Comparison of ENCODE assay signal across 8 cellular contexts in the genomic region with DNA sequence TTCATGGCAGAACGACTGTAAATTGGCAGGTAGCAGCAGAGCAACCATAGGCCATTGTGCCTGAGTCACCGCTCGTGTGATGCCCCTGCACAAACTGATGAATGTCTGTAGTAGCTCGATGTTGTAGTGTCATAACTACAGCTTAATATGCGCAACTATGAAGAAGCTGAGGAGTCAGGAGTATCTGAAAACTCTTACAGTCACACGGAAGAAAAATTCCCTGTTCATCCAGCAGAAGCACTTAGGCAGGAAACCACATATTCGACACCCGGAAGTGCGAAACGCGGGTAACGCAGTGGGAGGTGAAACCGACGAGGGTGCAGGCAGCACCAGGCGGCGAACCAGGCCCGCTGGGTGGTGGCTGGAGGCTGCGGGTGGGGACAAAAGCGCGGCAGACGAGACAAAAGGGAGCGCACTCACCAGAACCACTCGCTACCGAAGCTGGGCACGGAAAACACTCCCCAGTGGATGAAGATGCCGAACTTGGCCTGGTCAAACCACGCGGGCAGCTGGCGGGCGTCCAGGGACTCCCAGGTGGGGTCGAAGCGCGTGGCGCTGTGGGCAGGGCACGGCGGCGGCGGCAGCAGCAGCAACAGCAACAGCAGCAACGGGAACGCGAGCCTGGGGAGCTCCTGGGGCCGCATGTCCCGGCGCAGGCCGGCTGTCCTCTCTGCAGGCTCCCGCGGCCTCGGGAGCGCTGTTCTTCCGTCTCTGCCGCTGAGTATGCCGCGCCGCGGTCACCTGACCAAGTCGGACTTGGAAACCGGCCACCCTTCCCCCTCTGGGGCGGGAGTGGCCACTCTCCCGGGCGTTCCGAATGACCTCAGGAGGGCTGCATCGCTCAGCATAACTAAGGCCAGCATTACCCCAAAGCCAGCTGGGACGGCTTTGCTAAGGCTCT. TPM values are rescaled to one million over a fixed set of nuclear protein-coding genes. Genes with fewer than 3 reads are reported as not detected.
DNase-seq lines count a peak whose midpoint lies in the region; ATAC-seq and TF ChIP-seq lines count a peak whose summit lies in the region.

A gene with protein sequence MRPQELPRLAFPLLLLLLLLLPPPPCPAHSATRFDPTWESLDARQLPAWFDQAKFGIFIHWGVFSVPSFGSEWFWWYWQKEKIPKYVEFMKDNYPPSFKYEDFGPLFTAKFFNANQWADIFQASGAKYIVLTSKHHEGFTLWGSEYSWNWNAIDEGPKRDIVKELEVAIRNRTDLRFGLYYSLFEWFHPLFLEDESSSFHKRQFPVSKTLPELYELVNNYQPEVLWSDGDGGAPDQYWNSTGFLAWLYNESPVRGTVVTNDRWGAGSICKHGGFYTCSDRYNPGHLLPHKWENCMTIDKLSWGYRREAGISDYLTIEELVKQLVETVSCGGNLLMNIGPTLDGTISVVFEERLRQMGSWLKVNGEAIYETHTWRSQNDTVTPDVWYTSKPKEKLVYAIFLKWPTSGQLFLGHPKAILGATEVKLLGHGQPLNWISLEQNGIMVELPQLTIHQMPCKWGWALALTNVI (minus strand): TSS at position 730 of the 901 bp plus-strand sequence. CDS start 86 bp downstream, at position 644.

- peak within 1 kb of the TSS; percentile 47; the same call in 2 of the 3 replicates for H2BK15ac ChIP-seq in IMR-90 (ENCODE audit: low read depth, low read length)

- H3K79me1 ChIP-seq in IMR-90 (ENCODE audit: low read depth in 1 of 2, low read length in 2 of 2): peaks cover 17 to 41% of the 10 kb centered on the region in 2 experiments

- TF ChIP-seq POLR2A in IMR-90 (IDR thresholded peaks at IDR 0.05; ENCODE audit: low read depth, low read length) (peak; percentile 78), upper lobe of left lung (IDR thresholded peaks at IDR 0.05) (peak in 3 of 4 donors; percentile 77 to 95 (median 84))

- peak within 1 kb of the TSS; percentile 78 for H3K4me3 Mint-ChIP-seq in progenitor cell of endocrine pancreas (ENCODE audit: low read depth)

- H3K4me3 ChIP-seq in IMR-90 (ENCODE audit: insufficient read depth, low read depth, low read length): peak within 1 kb of the TSS; percentile 54
- H3K4me3 ChIP-seq in upper lobe of left lung: peak within 1 kb of the TSS; percentile 65 to 90 (median 74)

- no peaks in the 10 kb centered on the region for H4K20me1 ChIP-seq in IMR-90 (ENCODE audit: insufficient read depth, low read length)

- POLR2A ChIA-PET in IMR-90 (lab: Charles Lee; ENCODE audit: unreplicated experiment): interaction anchor here (0.5 kb wide), 1 partner anchor 35 kb away, joined by 4 read pairs; no protein-coding TSS in a partner anchor

- H3K4me1 ChIP-seq in IMR-90 (ENCODE audit: control insufficient read depth, insufficient read depth, low read length) (peaks cover 7% of the 10 kb centered on the region), upper lobe of left lung (peaks cover 12 to 45% (median 35%) of the 10 kb centered on the region in 4 donors)

- H3K4me1 Mint-ChIP-seq in progenitor cell of endocrine pancreas (ENCODE audit: low read depth): peaks cover 17% of the 10 kb centered on the region

- H3K36me3 Mint-ChIP-seq in progenitor cell of endocrine pancreas (ENCODE audit: insufficient read depth): peaks cover 11% of the 10 kb centered on the region

- H2BK120ac ChIP-seq in IMR-90 (ENCODE audit: low read depth, low read length): peak within 1 kb of the TSS; percentile 36

- dilution Hi-C loops in IMR-90 (cut with HindIII; ENCODE audit: low sequenced_read_pairs, unreplicated experiment): no loop called here

- H3K4me2 ChIP-seq in IMR-90 (ENCODE audit: low read depth, low read length): peak within 1 kb of the TSS; percentile 98

- H4K91ac ChIP-seq in IMR-90 (ENCODE audit: insufficient read depth, low read depth, low read length): peak within 1 kb of the TSS; percentile 79

- TF ChIP-seq RAD21 in IMR-90 (IDR thresholded peaks at IDR 0.05; ENCODE audit: low read length): no peak

- intact Hi-C loops in IMR-90 (cut with micrococcal nuclease): no loop called here
- intact Hi-C loops in T-helper 2 cell treated with Interferon-gamma antibody and Interleukin-4, amounts not matched to agents 100 ng/mL and 5 ng/mL, for 36 hours (cut with micrococcal nuclease): loop anchor here (1.0 to 2.0 kb wide), 2 partner anchors 18 to 61 kb away; a partner anchor contains a TSS
- intact Hi-C loops in left ventricle myocardium superior (cut with micrococcal nuclease): no loop called here

- H2AK9ac ChIP-seq in IMR-90 (replicated peaks; ENCODE audit: low read depth, low read length, poor library complexity): peak within 1 kb of the TSS; percentile 87

- H3K27me3 ChIP-seq in IMR-90 (ENCODE audit: control insufficient read depth, insufficient read depth, low read length) (peaks cover 4% of the 10 kb centered on the region; the same call in 1 of the 2 replicates), upper lobe of left lung (no peaks in the 10 kb centered on the region)

- 3% methylated on average over 24 of the region's 63 CpGs; no CpG with 5 or more reads in 1 of the 2 experiments for WGBS in IMR-90 (ENCODE audit: extremely low coverage in 2 of 2, insufficient read length in 1 of 2), 2 experiments
- WGBS in upper lobe of left lung, 2 donors: 2 to 6% methylated on average over 20 to 44 of the region's 63 CpGs

- H3K9me1 ChIP-seq in IMR-90 (ENCODE audit: insufficient read depth, low read length): peaks cover 10% of the 10 kb centered on the region; the same call in 1 of the 2 replicates

- peak within 1 kb of the TSS; percentile 31 for H2BK5ac ChIP-seq in IMR-90 (ENCODE audit: low read depth, low read length, poor library complexity, severe bottlenecking)

- H4K8ac ChIP-seq in IMR-90 (ENCODE audit: low read depth in 2 of 2, low read length in 2 of 2): peak within 1 kb of the TSS; percentile 78 to 79

- H2AFZ ChIP-seq in IMR-90 (replicated peaks; ENCODE audit: low read length, poor library complexity): peak within 1 kb of the TSS; percentile 95

- peak within 1 kb of the TSS; percentile 92 for H4K5ac ChIP-seq in IMR-90 (ENCODE audit: low read depth, low read length)

- H3K23ac ChIP-seq in IMR-90 (ENCODE audit: low read depth, low read length): peak within 1 kb of the TSS; percentile 76

- peak within 1 kb of the TSS; percentile 92 for H3K14ac ChIP-seq in IMR-90 (replicated peaks; ENCODE audit: low read depth, low read length)

- peak within 1 kb of the TSS; percentile 80 for H3K4ac ChIP-seq in IMR-90 (ENCODE audit: low read depth, low read length)

- BruUV-seq in IMR-90 (replicated peaks; lab: Mats Ljungman, UMichigan): TSS peak; percentile 44

- TF ChIP-seq CTCF in IMR-90 (conservative IDR thresholded peaks at IDR 0.05; ENCODE audit: low read depth, low read length) (0 out of 2 replicates have a peak, but pooled peaks have one; percentile 4), progenitor cell of endocrine pancreas (IDR thresholded peaks at IDR 0.05; ENCODE audit: unreplicated experiment) (peak; percentile 5), upper lobe of left lung (IDR thresholded peaks at IDR 0.05) (peak in 3 of 6 experiments; percentile 9 to 26 (median 12))

- H2AK5ac ChIP-seq in IMR-90 (ENCODE audit: low read depth, low read length): peak within 1 kb of the TSS; percentile 81

- CTCF ChIA-PET in IMR-90 (lab: Yijun Ruan, JAX): interaction anchor here (1.0 kb wide), 1 partner anchor 10 kb away, joined by 3 read pairs; no protein-coding TSS in a partner anchor

- peak within 1 kb of the TSS; percentile 84 for H3K9ac ChIP-seq in IMR-90 (ENCODE audit: low read depth, low read length)

- peaks cover 11% of the 10 kb centered on the region for H3K27me3 Mint-ChIP-seq in progenitor cell of endocrine pancreas

- H3K56ac ChIP-seq in IMR-90 (ENCODE audit: extremely low read depth, insufficient read depth, low read length): peak within 1 kb of the TSS; percentile 61

- H3K27ac ChIP-seq in IMR-90 (ENCODE audit: insufficient read depth, low read length): peak within 1 kb of the TSS; percentile 85
- peak within 1 kb of the TSS; percentile 61 for H3K27ac ChIP-seq in angular gyrus (ENCODE audit: low read depth, low read length)
- peak within 1 kb of the TSS; percentile 85 to 97 (median 90) for H3K27ac ChIP-seq in upper lobe of left lung

- H3K27ac Mint-ChIP-seq in progenitor cell of endocrine pancreas: peak within 1 kb of the TSS; percentile 95

- ATAC-seq in GM21515 (IDR thresholded peaks at IDR 0.05; ENCODE audit: unreplicated experiment) (peak; percentile 62), IMR-90 (ENCODE audit: low read depth) (peak; percentile 90), left ventricle myocardium superior (peak; percentile 87), upper lobe of left lung (ENCODE audit: low FRiP score in 2 of 2) (peak; percentile 93 to 96)

- in situ Hi-C loops in IMR-90 (cut with MboI; ENCODE audit: low sequenced_read_pairs): no loop called here

- TF ChIP-seq EP300 in upper lobe of left lung (IDR thresholded peaks at IDR 0.05): peak in 1 of 4 donors; percentile 43

- no peaks in the 10 kb centered on the region for H3K9me3 Mint-ChIP-seq in progenitor cell of endocrine pancreas (ENCODE audit: low read depth)

- DNase-seq in DMS153 (lab: John Stamatoyannopoulos, UW) (peak; percentile 35), IMR-90 (peak; percentile 87), left ventricle myocardium superior (peak; percentile 96), progenitor cell of endocrine pancreas (ENCODE audit: low spot score, unreplicated experiment) (peak; percentile 69), upper lobe of left lung (peak; percentile 95)

- H3K36me3 ChIP-seq in IMR-90 (ENCODE audit: control insufficient read depth, insufficient read depth, low read length) (peaks cover 4% of the 10 kb centered on the region), upper lobe of left lung (peaks cover 0 to 10% (median 4%) of the 10 kb centered on the region in 4 donors)

- no peak within 1 kb of the TSS; the same call in 1 of the 2 replicates for H2BK20ac ChIP-seq in IMR-90 (ENCODE audit: low read depth, low read length)

- H3K9me3 ChIP-seq in IMR-90 (ENCODE audit: control insufficient read depth, insufficient read depth, low read length) (no peaks in the 10 kb centered on the region), upper lobe of left lung (no peaks in the 10 kb centered on the region)

- H3K18ac ChIP-seq in IMR-90 (ENCODE audit: low read depth, low read length): peak within 1 kb of the TSS; percentile 33

RNA-seq across cellular contexts. Expression of the gene that starts here (rescaled TPM):
- total RNA-seq in IMR-90 (2012; rRNA removed) (44.1 and 52.5 TPM in 2 replicates), left ventricle myocardium superior (35.0 TPM), progenitor cell of endocrine pancreas (67.3 and 67.5 TPM in 2 replicates), upper lobe of left lung (10 to 100 TPM; 23.1 to 69.9 (median 34.2) TPM)
- 37.8 and 47.4 TPM in 2 replicates for polyA plus RNA-seq in IMR-90 (2012; rRNA removed)
- polyA plus RNA-seq in IMR-90 (2012; cell fraction: cytosol; rRNA removed): 41.6 and 46.4 TPM in 2 replicates
- polyA plus RNA-seq in IMR-90 (2012; cell fraction: nucleus; rRNA removed; ENCODE audit: low replicate concordance): 29.4 and 35.2 TPM in 2 replicates
- total RNA-seq in T-helper 2 cell treated with Interferon-gamma antibody and Interleukin-4, amounts not matched to agents 100 ng/mL and 5 ng/mL, for 36 hours: 16.9 TPM in 2 replicates

Comparison
In these comparisons a context has a peak if more than half of its experiments do, and no peak if none do; other contexts are left out.
1. Peak in every context shown above with its lines: DNase-seq, ATAC-seq, H3K4me3 ChIP-seq and H3K27ac ChIP-seq.
2. DNase-seq: peak in every context shown above with its lines; median percentile 96 in left ventricle myocardium superior; 95 in upper lobe of left lung; 87 in IMR-90; 69 in progenitor cell of endocrine pancreas; 35 in DMS153.